In genomic region chr1:202998836-202999750, GRCh38 we compare ENCODE assay signal across 8 cellular contexts. TPM values are rescaled to one million over a fixed set of nuclear protein-coding genes. Genes with fewer than 3 reads are reported as not detected.
DNase-seq lines count a peak whose midpoint lies in the region; ATAC-seq and TF ChIP-seq lines count a peak whose summit lies in the region.

No MANE protein-coding gene starts in this region.

- DNase-seq in DMS153 (lab: John Stamatoyannopoulos, UW) (peak; percentile 41), KG1 (lab: John Stamatoyannopoulos, UW) (peak; percentile 85), SK-MEL-5 (ENCODE audit: low read depth, low spot score) (peak; percentile 76), glomerular endothelial cell (ENCODE audit: extremely low read depth, low read depth, low spot score) (peak; percentile 41), gastrocnemius medialis (peak; percentile 22 to 31)
- DNase-seq in activated effector memory CD4-positive, alpha-beta T cell treated with anti-CD3 and anti-CD28 coated beads, Interleukin-2, amount 50 U/mL, for 16 hours = peak; percentile 81

- H3K27me3 ChIP-seq in gastrocnemius medialis = peaks cover 3 to 8% (median 4%) of the 10 kb centered on the region in 3 donors

- TF ChIP-seq POLR2A in gastrocnemius medialis (IDR thresholded peaks at IDR 0.05) = no peak

- ATAC-seq in gastrocnemius medialis (peak in 1 of 2 donors; percentile 27), HG02610 (IDR thresholded peaks at IDR 0.05; ENCODE audit: unreplicated experiment) (no peak), GM21825 (IDR thresholded peaks at IDR 0.05; ENCODE audit: unreplicated experiment) (no peak)

- H3K4me1 ChIP-seq in gastrocnemius medialis = no peaks in the 10 kb centered on the region

- H3K4me3 ChIP-seq in gastrocnemius medialis = no peak overlapping the region

- no peaks in the 10 kb centered on the region for H3K9me3 ChIP-seq in gastrocnemius medialis

- intact Hi-C loops in gastrocnemius medialis (cut with DNase I; ENCODE audit: low total_unique reads) = loop anchor here (1.0 kb wide), 2 partner anchors 31 to 73 kb away; no protein-coding TSS in a partner anchor

- H3K27ac ChIP-seq in gastrocnemius medialis = no peak overlapping the region

- no peaks in the 10 kb centered on the region for H3K36me3 ChIP-seq in gastrocnemius medialis

- in situ Hi-C loops in SK-MEL-5 (cut with HindIII; ENCODE audit: low pct_unique_long_range_greater_than_20kb, low sequenced_read_pairs) (no loop called here), gastrocnemius medialis (cut with MboI; ENCODE audit: low sequenced_read_pairs in 4 of 4) (loop anchor here (5.0 to 25.0 kb wide), 4 partner anchors 64 to 254 kb away; partner anchors contain the start of gene KLHL12 (in 3 of the 4))

- TF ChIP-seq CTCF in gastrocnemius medialis (IDR thresholded peaks at IDR 0.05 in 4 of 5, conservative IDR thresholded peaks at IDR 0.05 in 1 of 5) = peak; percentile 74 to 86 (median 81)

RNA-seq across cellular contexts. Expression of gene TMEM183A, which starts 8.1 kb away (rescaled TPM):
- 64.8 and 78.1 TPM in 2 replicates for total RNA-seq in SK-MEL-5 (2014; rRNA removed; shearing (Covaris generic))
- polyA plus RNA-seq in SK-MEL-5 (2015; cell fraction: cytosol; rRNA removed) = 51.4 and 55.3 TPM in 2 replicates
- polyA plus RNA-seq in SK-MEL-5 (2015; cell fraction: nucleus; rRNA removed) = 206 and 207 TPM in 2 replicates
- total RNA-seq in glomerular endothelial cell (55.4 and 58.7 TPM in 2 replicates), gastrocnemius medialis (10 to 100 TPM; 28.7 to 41.4 (median 30.6) TPM)

RNA-seq across cellular contexts. Expression of gene PPFIA4, which starts 27.2 kb away (rescaled TPM):
- total RNA-seq in SK-MEL-5 (2014; rRNA removed; shearing (Covaris generic)) = 4.5 and 4.8 TPM in 2 replicates
- polyA plus RNA-seq in SK-MEL-5 (2015; cell fraction: cytosol; rRNA removed) = 0.90 and 1.4 TPM in 2 replicates
- 29.8 and 30.8 TPM in 2 replicates for polyA plus RNA-seq in SK-MEL-5 (2015; cell fraction: nucleus; rRNA removed)
- total RNA-seq in glomerular endothelial cell (0.29 and 6.8 TPM in 2 replicates), gastrocnemius medialis (10 to 100 TPM in 3 of 4 donors, 1 to 10 TPM in 1; 8.4 to 45.5 (median 33.1) TPM)

RNA-seq across cellular contexts. Expression of gene CYB5R1, which starts 32.0 kb away (rescaled TPM):
- total RNA-seq in SK-MEL-5 (2014; rRNA removed; shearing (Covaris generic)) = 72.6 and 75.5 TPM in 2 replicates
- polyA plus RNA-seq in SK-MEL-5 (2015; cell fraction: cytosol; rRNA removed) = 61.2 and 61.5 TPM in 2 replicates
- polyA plus RNA-seq in SK-MEL-5 (2015; cell fraction: nucleus; rRNA removed) = 73.3 and 88.5 TPM in 2 replicates
- 43.4 and 51.5 TPM in 2 replicates for total RNA-seq in glomerular endothelial cell
- total RNA-seq in gastrocnemius medialis = 100 to 1,000 TPM; 349 to 677 (median 419) TPM

RNA-seq across cellular contexts. Expression of gene ADIPOR1, which starts 41.0 kb away (rescaled TPM):
- 251 and 265 TPM in 2 replicates for total RNA-seq in SK-MEL-5 (2014; rRNA removed; shearing (Covaris generic))
- polyA plus RNA-seq in SK-MEL-5 (2015; cell fraction: cytosol; rRNA removed) = 224 and 248 TPM in 2 replicates
- 56.6 and 70.2 TPM in 2 replicates for polyA plus RNA-seq in SK-MEL-5 (2015; cell fraction: nucleus; rRNA removed)
- total RNA-seq in glomerular endothelial cell (82.2 and 92.9 TPM in 2 replicates), gastrocnemius medialis (100 to 1,000 TPM; 103 to 133 (median 119) TPM)

Comparison
In these comparisons a context has a peak if more than half of its experiments do, and no peak if none do; other contexts are left out.
1. DNase-seq: peak in every context shown above with its lines; median percentile 85 in KG1; 81 in activated effector memory CD4-positive, alpha-beta T cell treated with anti-CD3 and anti-CD28 coated beads, Interleukin-2, amount 50 U/mL, for 16 hours; 76 in SK-MEL-5; 41 in DMS153; 41 in glomerular endothelial cell; 26 in gastrocnemius medialis.